In genomic region chr17:3983945-3984484, GRCh38 we compare ENCODE assay signal across 11 cellular contexts. TPM values are rescaled to one million over a fixed set of nuclear protein-coding genes. Genes with fewer than 3 reads are reported as not detected.
DNase-seq lines count a peak whose midpoint lies in the region; ATAC-seq, FAIRE-seq and TF ChIP-seq lines count a peak whose summit lies in the region.
"Had no signal": no experiment of that assay in that cellular context is flagged by ENCODE, and none has a peak within 500 bp of the region (broad histone marks: within the 10 kb centered on the region; RNA-seq: fewer than 3 reads in every experiment).

No MANE protein-coding gene starts in this region.

- H3K79me2 ChIP-seq in ACC112 (ENCODE audit: control insufficient read depth, insufficient read depth, low read length, unreplicated experiment) (no peaks in the 10 kb centered on the region), K562 (ENCODE audit: control insufficient read depth, insufficient read depth, low read length) (no peaks in the 10 kb centered on the region)

- no peak for FAIRE-seq in HTR-8/SVneo (lab: Jason Lieb, UNC)
- no peak for FAIRE-seq in K562 (lab: Jason Lieb, UNC)

- TF ChIP-seq RAD21 in K562 (CRISPR knock-in tag; conservative IDR thresholded peaks at IDR 0.05 in 1 of 2, IDR thresholded peaks at IDR 0.05 in 1 of 2), result no peak

- H3K4me3 ChIP-seq in ACC112 (ENCODE audit: low read depth, low read length) (no peak overlapping the region), K562 (no peak overlapping the region)

- POLR2A ChIA-PET in K562 (lab: Yijun Ruan, JAX), result interaction anchor here (1.2 kb wide), 1 partner anchor 18 kb away, joined by 3 read pairs; no protein-coding TSS in a partner anchor

- no peaks in the 10 kb centered on the region for H3K9me3 ChIP-seq in K562 (replicated peaks; ENCODE audit: control insufficient read depth, insufficient read depth, low read depth, low read length)

- DNase-seq in HTR-8/SVneo (ENCODE audit: insufficient read length, low spot score) (peak; percentile 69), K562 (ENCODE audit: extremely low read depth in 1 of 4, low spot score in 3 of 4) (no peak), kidney tubule cell (ENCODE audit: low spot score) (peak; percentile 71)
- DNase-seq in activated T-cell treated with anti-CD3 and anti-CD28 coated beads, Interleukin-2, amount 50 U/mL, for 1 hour, result no peak
- DNase-seq: anterior cingulate cortex, NCI-H1694 treated with DMSO at 0.1 percent for 48 hours, SHP77 had no signal

- peaks cover 6% of the 10 kb centered on the region for H3K4me1 ChIP-seq in ACC112 (ENCODE audit: control insufficient read depth, insufficient read depth, low read length, unreplicated experiment)
- H3K4me1 ChIP-seq in K562 (replicated peaks in 1 of 2; ENCODE audit: control insufficient read depth in 2 of 2, insufficient read depth in 2 of 2, low read length in 2 of 2), result peaks cover 8 to 35% of the 10 kb centered on the region in 2 experiments; a peak in 3 of 5 replicates

- H3K9ac ChIP-seq in K562 (ENCODE audit: insufficient read depth in 1 of 2, low read depth in 2 of 2, low read length in 2 of 2), result peak overlapping the region; percentile 30 to 61; a peak in 2 of 4 replicates

- CTCF ChIA-PET in K562 (lab: Yijun Ruan, JAX; ENCODE audit: low intra/inter-chr PET ratio), result no interaction called here

- no peaks in the 10 kb centered on the region for H3K9me1 ChIP-seq in K562 (ENCODE audit: control insufficient read depth, insufficient read depth, low read length)

- H2AFZ ChIP-seq in ACC112 (ENCODE audit: low read length, unreplicated experiment), result peak overlapping the region; percentile 7
- peak overlapping the region; percentile 92 for H2AFZ ChIP-seq in K562 (ENCODE audit: low read depth, low read length)

- no TSS peak for BruUV-seq in K562 (replicated peaks; lab: Mats Ljungman, UMichigan)

- WGBS in K562 (ENCODE audit: insufficient coverage, low coverage, missing lambda C conversion rate), result 76% methylated on average over 5 of the region's 11 CpGs

- TF ChIP-seq EP300 in K562 (IDR thresholded peaks at IDR 0.05; ENCODE audit: low read length), result no peak

- in situ Hi-C loops in K562 (cut with MboI), result no loop called here

- no peaks in the 10 kb centered on the region for H3K36me3 ChIP-seq in ACC112 (ENCODE audit: insufficient read depth, low read length)
- no peaks in the 10 kb centered on the region for H3K36me3 ChIP-seq in K562 (ENCODE audit: control insufficient read depth, insufficient read depth, low read length)

- ATAC-seq in K562 (peak; percentile 84), GM21737 (IDR thresholded peaks at IDR 0.05; ENCODE audit: unreplicated experiment) (no peak), HG03432 (IDR thresholded peaks at IDR 0.05; ENCODE audit: unreplicated experiment) (no peak), HG03139 (IDR thresholded peaks at IDR 0.05; ENCODE audit: unreplicated experiment) (no peak)

- intact Hi-C loops in K562 (cut with micrococcal nuclease), result no loop called here

- H3K27me3 ChIP-seq in ACC112 (ENCODE audit: insufficient read depth, low read length), result no peaks in the 10 kb centered on the region
- H3K27me3 ChIP-seq in K562 (ENCODE audit: control insufficient read depth in 2 of 2, insufficient read depth in 2 of 2, low read length in 2 of 2), result no peaks in the 10 kb centered on the region

- no peak overlapping the region for H3K4me2 ChIP-seq in K562 (ENCODE audit: insufficient read depth, low read length)

- no peak overlapping the region for H3K27ac ChIP-seq in ACC112 (ENCODE audit: low read depth, low read length)
- peak overlapping the region; percentile 62; the same call in 1 of the 3 replicates for H3K27ac ChIP-seq in K562 (ENCODE audit: extremely low read depth, low read depth, low read length)

- no peak for TF ChIP-seq CTCF in K562 (IDR thresholded peaks at IDR 0.05 in 2 of 3, conservative IDR thresholded peaks at IDR 0.05 in 1 of 3; ENCODE audit: insufficient read depth in 2 of 3, low read depth in 1 of 3, low read length in 3 of 3)

- TF ChIP-seq POLR2A in K562 (conservative IDR thresholded peaks at IDR 0.05), result no peak

- no peaks in the 10 kb centered on the region for H4K20me1 ChIP-seq in K562 (replicated peaks; ENCODE audit: control insufficient read depth, insufficient read depth, low read length)

TF ChIP-seq in K562, 482 proteins besides CTCF, POLR2A, EP300 and RAD21 (continues in another document):
- TF ChIP-seq ZNF395 (CRISPR knock-in tag; IDR thresholded peaks at IDR 0.05) (0 out of 2 replicates have a peak, but pooled peaks have one; percentile 45), PRDM10 (IDR thresholded peaks at IDR 0.05; ENCODE audit: partially characterized antibody) (peak; percentile 36), E2F4 (CRISPR knock-in tag; IDR thresholded peaks at IDR 0.05; ENCODE audit: low read depth) (no peak), ZNF668 (CRISPR knock-in tag; IDR thresholded peaks at IDR 0.05) (no peak), SP1 (CRISPR knock-in tag; IDR thresholded peaks at IDR 0.05) (no peak), KLF13 (tag; IDR thresholded peaks at IDR 0.05; ENCODE audit: borderline replicate concordance, low read depth) (no peak), ZNF253 (CRISPR knock-in tag; conservative IDR thresholded peaks at IDR 0.05) (no peak), ZFP1 (CRISPR knock-in tag; IDR thresholded peaks at IDR 0.05) (no peak), ZNF766 (CRISPR knock-in tag; conservative IDR thresholded peaks at IDR 0.05) (0 out of 2 replicates have a peak, but pooled peaks have one; percentile 18), PHTF2 (CRISPR knock-in tag; IDR thresholded peaks at IDR 0.05) (no peak), ZNF175 (CRISPR knock-in tag; IDR thresholded peaks at IDR 0.05; ENCODE audit: low read depth) (0 out of 2 replicates have a peak, but pooled peaks have one; percentile 17), BACH1 (tag; IDR thresholded peaks at IDR 0.05) (0 out of 2 replicates have a peak, but pooled peaks have one; percentile 21)

RNA-seq across cellular contexts. Expression of gene ATP2A3, which starts 19.8 kb away (rescaled TPM):
- total RNA-seq in K562 (2011; cell fraction: chromatin; rRNA removed; ENCODE audit: low replicate concordance), result 198 and 586 TPM in 2 replicates
- total RNA-seq in K562 (2011; cell fraction: nucleolus; rRNA removed), result 353 and 436 TPM in 2 replicates
- 289 and 326 TPM in 2 replicates for total RNA-seq in K562 (2011; cell fraction: nucleoplasm; rRNA removed)
- total RNA-seq in K562 (2014; rRNA removed) (41.2 and 50.7 TPM in 2 replicates), K562 (2014; rRNA removed; fragmentation: Illumina TruSeq; extraction: Trizol) (9.0 and 9.2 TPM in 2 replicates), K562 (2015; rRNA removed; fragmentation: Illumina TruSeq; extraction: Trizol) (16.9 TPM in 2 replicates), K562 (2021) (79.7 and 103 TPM in 2 replicates)
- polyA plus RNA-seq in K562 (2011; rRNA removed) (42.6 and 65.4 TPM in 2 replicates), K562 (2014; fragmentation: Illumina TruSeq; extraction: Trizol) (31.3 and 65.0 TPM in 2 replicates), K562 (2014; fragmentation: Nextera tagmentation; extraction: Ambion mirVana) (under 1 TPM; 0.65 to 0.66 TPM), K562 (2014; rRNA removed) (54.5 and 66.9 TPM in 2 replicates)
- polyA plus RNA-seq in K562 (2011; cell fraction: cytosol; rRNA removed), result 45.9 and 88.8 TPM in 2 replicates
- polyA plus RNA-seq in K562 (2011; cell fraction: nucleus; rRNA removed), result 230 and 368 TPM in 2 replicates
- polyA plus RNA-seq in K562 (2012), result 77.5 and 466 TPM in 2 replicates
- 33.8 and 63.1 TPM in 2 replicates for polyA minus RNA-seq in K562 (2011; rRNA and poly(A)+ RNA removed)
- 71.3 and 83.9 TPM in 2 replicates for polyA minus RNA-seq in K562 (2011; cell fraction: cytosol; rRNA and poly(A)+ RNA removed)
- polyA minus RNA-seq in K562 (2011; cell fraction: nucleus; rRNA and poly(A)+ RNA removed), result 85.0 and 89.2 TPM in 2 replicates

Comparison
In these comparisons a context has a peak if more than half of its experiments do, and no peak if none do; other contexts are left out.
1. DNase-seq: peak in HTR-8/SVneo (single experiment) and kidney tubule cell (single experiment); none in K562 (0 of 4) and activated T-cell treated with anti-CD3 and anti-CD28 coated beads, Interleukin-2, amount 50 U/mL, for 1 hour (single experiment).